In genomic region chr10:31927597-31928530, GRCh38 we compare ENCODE assay signal across 8 cellular contexts. TPM values are rescaled to one million over a fixed set of nuclear protein-coding genes. Genes with fewer than 3 reads are reported as not detected.
A peak's percentile ranks its signal among the peaks of the same experiment; 100 is the strongest.
DNase-seq lines count a peak whose midpoint lies in the region; ATAC-seq and TF ChIP-seq lines count a peak whose summit lies in the region.

No MANE protein-coding gene starts in this region.

- TF ChIP-seq CTCF in ascending aorta (IDR thresholded peaks at IDR 0.05): peak; percentile 24 to 38 (median 32)
- peak; percentile 52 for TF ChIP-seq CTCF in progenitor cell of endocrine pancreas (IDR thresholded peaks at IDR 0.05; ENCODE audit: unreplicated experiment)

- H3K27ac Mint-ChIP-seq in progenitor cell of endocrine pancreas: peak overlapping the region; percentile 87

- H3K4me3 Mint-ChIP-seq in progenitor cell of endocrine pancreas (ENCODE audit: low read depth): peak overlapping the region; percentile 91

- H3K27ac ChIP-seq in KOPT-K1 (ENCODE audit: low read depth, low read length, poor library complexity, severe bottlenecking) (peak overlapping the region; percentile 84), ascending aorta (peak overlapping the region; percentile 95 to 96), right cardiac atrium (ENCODE audit: low read length) (peak overlapping the region; percentile 97)

- ATAC-seq in GM21825 (IDR thresholded peaks at IDR 0.05; ENCODE audit: unreplicated experiment) (peak; percentile 39), right cardiac atrium (peak; percentile 29 to 31)

- intact Hi-C loops in ascending aorta (cut with DNase I): loop anchor here (2.0 to 5.0 kb wide), 5 partner anchors 19 to 219 kb away; no protein-coding TSS in a partner anchor
- intact Hi-C loops in right cardiac atrium (cut with DNase I): loop anchor here in 3 of 4 donors (10.0 kb wide), 2 partner anchors 53 to 63 kb away; no protein-coding TSS in a partner anchor

- under 1% methylated on average over 64 of the region's 64 CpGs for WGBS in right cardiac atrium

- no peaks in the 10 kb centered on the region for H3K9me3 Mint-ChIP-seq in progenitor cell of endocrine pancreas (ENCODE audit: low read depth)

- H3K4me1 ChIP-seq in ascending aorta (peaks cover 0 to 19% of the 10 kb centered on the region in 2 donors), right cardiac atrium (ENCODE audit: control insufficient read depth, insufficient read depth, low read length) (peaks cover 3% of the 10 kb centered on the region)

- H3K36me3 Mint-ChIP-seq in progenitor cell of endocrine pancreas (ENCODE audit: insufficient read depth): no peaks in the 10 kb centered on the region

- peaks cover 26% of the 10 kb centered on the region for H3K4me1 Mint-ChIP-seq in progenitor cell of endocrine pancreas (ENCODE audit: low read depth)

- H3K27me3 Mint-ChIP-seq in progenitor cell of endocrine pancreas: no peaks in the 10 kb centered on the region

- peak overlapping the region; percentile 85 to 98 for H3K4me3 ChIP-seq in ascending aorta
- H3K4me3 ChIP-seq in right cardiac atrium (ENCODE audit: low read length): peak overlapping the region; percentile 89

- DNase-seq in G401 (ENCODE audit: low spot score) (peak; percentile 59), T-helper 1 cell (peak; percentile 24 to 82 (median 40)), ascending aorta (ENCODE audit: low spot score in 2 of 2) (peak in 1 of 2 donors; percentile 76), right cardiac atrium (peak; percentile 54 to 84 (median 84)), progenitor cell of endocrine pancreas (ENCODE audit: low spot score, unreplicated experiment) (peak; percentile 49), COR-L47 (lab: John Stamatoyannopoulos, UW) (no peak)

- no peaks in the 10 kb centered on the region for H3K36me3 ChIP-seq in KOPT-K1 (ENCODE audit: insufficient read depth, low read length)
- H3K36me3 ChIP-seq in ascending aorta: no peaks in the 10 kb centered on the region

- in situ Hi-C loops in G401 (cut with HindIII; ENCODE audit: low sequenced_read_pairs): no loop called here

- H3K27me3 ChIP-seq in ascending aorta (no peaks in the 10 kb centered on the region), right cardiac atrium (ENCODE audit: control insufficient read depth, insufficient read depth) (no peaks in the 10 kb centered on the region)

- H3K9me3 ChIP-seq in KOPT-K1 (ENCODE audit: insufficient read depth, low read length, poor library complexity, severe bottlenecking) (peaks cover 5% of the 10 kb centered on the region), ascending aorta (no peaks in the 10 kb centered on the region), right cardiac atrium (ENCODE audit: control insufficient read depth, low read length) (no peaks in the 10 kb centered on the region)

RNA-seq across cellular contexts. Expression of gene ARHGAP12, which starts 0.8 kb away (rescaled TPM):
- total RNA-seq in G401 (2014; rRNA removed; shearing (Covaris generic)): 21.6 and 40.5 TPM in 2 replicates
- 11.4 TPM for total RNA-seq in ascending aorta
- 10 to 100 TPM; 21.5 to 25.5 (median 25.0) TPM for total RNA-seq in right cardiac atrium
- 20.0 TPM for polyA plus RNA-seq in right cardiac atrium
- 41.8 and 43.5 TPM in 2 replicates for total RNA-seq in progenitor cell of endocrine pancreas
